In the genomic region with DNA sequence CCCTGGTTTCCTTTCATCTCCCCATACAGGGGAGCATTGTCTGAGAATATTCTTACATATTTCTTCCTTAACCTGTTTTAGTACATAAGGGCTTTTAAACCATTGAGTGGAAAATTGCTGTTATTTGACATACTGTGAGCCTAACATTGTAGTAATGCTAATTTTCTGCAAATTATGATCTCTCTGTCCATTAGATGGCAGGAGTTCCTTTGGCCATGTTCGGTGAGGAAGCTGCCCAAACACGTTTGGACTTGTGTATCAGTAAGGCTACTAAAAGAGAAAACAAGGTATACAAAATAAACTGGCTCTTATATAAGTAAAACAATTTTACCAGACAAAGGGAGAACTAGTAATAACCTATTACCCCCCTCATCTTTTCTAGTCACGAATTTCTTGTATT, we compare ENCODE assay signal across 10 cellular contexts. TPM values are rescaled to one million over a fixed set of nuclear protein-coding genes. Genes with fewer than 3 reads are reported as not detected.
DNase-seq lines count a peak whose midpoint lies in the region; ATAC-seq and TF ChIP-seq lines count a peak whose summit lies in the region.
"Had no signal": no experiment of that assay in that cellular context is flagged by ENCODE, and none has a peak within 500 bp of the region (broad histone marks: within the 10 kb centered on the region; RNA-seq: fewer than 3 reads in every experiment).

No MANE protein-coding gene starts in this region.

- H3K9me3 Mint-ChIP-seq in chondrocyte (ENCODE audit: low read depth) = no peaks in the 10 kb centered on the region
- no peaks in the 10 kb centered on the region for H3K9me3 Mint-ChIP-seq in osteocyte (ENCODE audit: unreplicated experiment)
- H3K9me3 Mint-ChIP-seq in stimulated activated naive CD8-positive, alpha-beta T cell treated with anti-CD3 and anti-CD28 coated beads, Interleukin-15, amount 100 ng/mL, for 72 hours = no peaks in the 10 kb centered on the region

- H3K36me3 Mint-ChIP-seq in chondrocyte (ENCODE audit: low read depth) = no peaks in the 10 kb centered on the region
- no peaks in the 10 kb centered on the region for H3K36me3 Mint-ChIP-seq in osteocyte (ENCODE audit: unreplicated experiment)

- intact Hi-C loops in left ventricle myocardium superior (cut with micrococcal nuclease) = no loop called here

- ATAC-seq in left ventricle myocardium superior = no peak
- no peak for ATAC-seq in stimulated activated naive CD8-positive, alpha-beta T cell treated with anti-CD3 and anti-CD28 coated beads, Interleukin-15, amount 100 ng/mL, for 72 hours

- peaks cover 11% of the 10 kb centered on the region for H3K4me1 Mint-ChIP-seq in chondrocyte (ENCODE audit: low read depth)
- H3K4me1 Mint-ChIP-seq in osteocyte (ENCODE audit: unreplicated experiment) = peaks cover 37% of the 10 kb centered on the region
- peaks cover 11% of the 10 kb centered on the region for H3K4me1 Mint-ChIP-seq in stimulated activated naive CD8-positive, alpha-beta T cell treated with anti-CD3 and anti-CD28 coated beads, Interleukin-15, amount 100 ng/mL, for 72 hours

- TF ChIP-seq CTCF in chondrocyte (IDR thresholded peaks at IDR 0.05) = peak; percentile 80
- peak; percentile 59 for TF ChIP-seq CTCF in osteocyte (IDR thresholded peaks at IDR 0.05)

- no peak overlapping the region for H3K4me3 Mint-ChIP-seq in chondrocyte (ENCODE audit: unreplicated experiment)
- no peak overlapping the region for H3K4me3 Mint-ChIP-seq in osteocyte (ENCODE audit: unreplicated experiment)
- no peak overlapping the region for H3K4me3 Mint-ChIP-seq in stimulated activated naive CD8-positive, alpha-beta T cell treated with anti-CD3 and anti-CD28 coated beads, Interleukin-15, amount 100 ng/mL, for 72 hours

- peak; percentile 50 for DNase-seq in NCI-H2196 (lab: John Stamatoyannopoulos, UW; ENCODE audit: unreplicated experiment)
- DNase-seq in NCI-H2196 treated with DMSO at 0.1 percent for 48 hours (lab: John Stamatoyannopoulos, UW; ENCODE audit: unreplicated experiment) = no peak
- peak; percentile 37 for DNase-seq in M059J (ENCODE audit: low read depth)
- no peak for DNase-seq in chondrocyte (ENCODE audit: low spot score)
- DNase-seq in osteocyte (ENCODE audit: extremely low spot score, unreplicated experiment) = no peak
- DNase-seq in left ventricle myocardium superior = no peak
- no peak for DNase-seq in stimulated activated naive CD8-positive, alpha-beta T cell treated with anti-CD3 and anti-CD28 coated beads, Interleukin-15, amount 100 ng/mL, for 72 hours
- no peak for DNase-seq in LoVo (ENCODE audit: low spot score)
- DNase-seq: NCI-H1436 treated with DMSO at 0.1 percent for 48 hours; stimulated activated CD4-positive, alpha-beta T cell treated with anti-CD3 and anti-CD28 coated beads, Interleukin-2, amount 100 ng/mL, for 48 hours had no signal

- H3K27me3 Mint-ChIP-seq in chondrocyte (ENCODE audit: low read depth) (no peaks in the 10 kb centered on the region), osteocyte (ENCODE audit: unreplicated experiment) (no peaks in the 10 kb centered on the region)
- no peaks in the 10 kb centered on the region for H3K27me3 Mint-ChIP-seq in stimulated activated naive CD8-positive, alpha-beta T cell treated with anti-CD3 and anti-CD28 coated beads, Interleukin-15, amount 100 ng/mL, for 72 hours

- H3K27ac Mint-ChIP-seq in chondrocyte (ENCODE audit: unreplicated experiment) = no peak overlapping the region
- peak overlapping the region; percentile 55 for H3K27ac Mint-ChIP-seq in osteocyte (ENCODE audit: unreplicated experiment)
- H3K27ac Mint-ChIP-seq in stimulated activated naive CD8-positive, alpha-beta T cell treated with anti-CD3 and anti-CD28 coated beads, Interleukin-15, amount 100 ng/mL, for 72 hours = no peak overlapping the region

RNA-seq across cellular contexts. Expression of gene CDC7, which starts 29.2 kb away (rescaled TPM):
- 14.7 and 26.0 TPM in 2 replicates for total RNA-seq in M059J (2014; rRNA removed; shearing (Covaris generic))
- total RNA-seq in chondrocyte (3.9 to 6.4 TPM (median 6.4 TPM) in 3 replicates), osteocyte (4.3 and 6.6 TPM in 2 replicates), left ventricle myocardium superior (1.2 TPM)

Comparison
In these comparisons a context has a peak if more than half of its experiments do, and no peak if none do; other contexts are left out.
1. DNase-seq: peak in NCI-H2196 (single experiment) and M059J (single experiment); none in NCI-H2196 treated with DMSO at 0.1 percent for 48 hours (single experiment), chondrocyte (single experiment), osteocyte (single experiment), left ventricle myocardium superior (single experiment), stimulated activated naive CD8-positive, alpha-beta T cell treated with anti-CD3 and anti-CD28 coated beads, Interleukin-15, amount 100 ng/mL, for 72 hours (0 of 2) and LoVo (single experiment).